Comparison of ENCODE assay signal across 1 cellular context in the genomic region with DNA sequence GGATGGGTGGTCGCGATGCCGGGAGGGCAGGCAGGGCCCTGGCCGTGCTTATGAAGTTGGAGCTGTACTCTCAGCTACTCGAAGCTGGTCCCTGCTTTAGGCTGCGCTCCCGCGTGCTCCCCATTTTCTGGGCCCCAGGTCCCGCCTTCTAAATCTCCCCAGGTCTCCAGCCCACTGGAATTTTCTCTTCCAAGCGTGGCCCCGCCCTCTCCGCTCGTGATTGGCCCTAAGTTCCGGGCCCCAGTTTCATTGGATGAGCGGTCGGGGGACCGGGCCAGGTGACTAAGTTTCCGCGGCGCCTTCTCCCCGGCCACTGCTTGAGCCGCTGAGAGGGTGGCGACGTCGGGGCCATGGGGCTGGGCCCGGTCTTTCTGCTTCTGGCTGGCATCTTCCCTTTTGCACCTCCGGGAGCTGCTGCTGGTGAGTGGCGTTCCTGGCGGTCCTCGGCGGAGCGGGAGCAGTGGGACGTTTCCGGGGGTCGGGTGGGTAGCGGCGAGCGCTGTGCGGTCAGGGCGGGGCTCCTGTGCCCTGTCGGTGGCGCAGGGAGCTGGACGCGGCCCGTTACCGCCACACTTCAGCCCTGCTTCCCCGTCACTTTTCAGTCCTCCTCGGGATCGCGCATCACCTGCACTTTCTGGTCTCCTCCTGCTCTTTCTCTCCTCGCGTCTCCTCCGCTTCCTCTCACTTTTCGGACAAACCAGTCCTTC.
TF ChIP-seq lines count a peak whose summit lies in the region.

A gene (plus strand): TSS at position 313 of the 707 bp plus-strand sequence. CDS start 38 bp downstream, at position 351.

TF ChIP-seq in K562, 482 proteins besides CTCF, POLR2A, EP300 and RAD21 (continued from another document and continues in another):
- TF ChIP-seq, protein P1, sequence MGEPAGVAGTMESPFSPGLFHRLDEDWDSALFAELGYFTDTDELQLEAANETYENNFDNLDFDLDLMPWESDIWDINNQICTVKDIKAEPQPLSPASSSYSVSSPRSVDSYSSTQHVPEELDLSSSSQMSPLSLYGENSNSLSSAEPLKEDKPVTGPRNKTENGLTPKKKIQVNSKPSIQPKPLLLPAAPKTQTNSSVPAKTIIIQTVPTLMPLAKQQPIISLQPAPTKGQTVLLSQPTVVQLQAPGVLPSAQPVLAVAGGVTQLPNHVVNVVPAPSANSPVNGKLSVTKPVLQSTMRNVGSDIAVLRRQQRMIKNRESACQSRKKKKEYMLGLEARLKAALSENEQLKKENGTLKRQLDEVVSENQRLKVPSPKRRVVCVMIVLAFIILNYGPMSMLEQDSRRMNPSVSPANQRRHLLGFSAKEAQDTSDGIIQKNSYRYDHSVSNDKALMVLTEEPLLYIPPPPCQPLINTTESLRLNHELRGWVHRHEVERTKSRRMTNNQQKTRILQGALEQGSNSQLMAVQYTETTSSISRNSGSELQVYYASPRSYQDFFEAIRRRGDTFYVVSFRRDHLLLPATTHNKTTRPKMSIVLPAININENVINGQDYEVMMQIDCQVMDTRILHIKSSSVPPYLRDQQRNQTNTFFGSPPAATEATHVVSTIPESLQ (CRISPR knock-in tag; IDR thresholded peaks at IDR 0.05) = peak; percentile 58; the same call in 1 of the 2 replicates
- TF ChIP-seq FOXP1 (CRISPR knock-in tag; IDR thresholded peaks at IDR 0.05) (no peak), POLR3G (IDR thresholded peaks at IDR 0.05; ENCODE audit: extremely low read depth, insufficient read length, insufficient replicate concordance) (no peak), HNRNPH1 (optimal IDR thresholded peaks at IDR 0.05; ENCODE audit: low read depth, low read length) (no peak), KAT2B (IDR thresholded peaks at IDR 0.05; ENCODE audit: low read depth, low read length) (no peak), ZNF232 (CRISPR knock-in tag; IDR thresholded peaks at IDR 0.05) (no peak), SMARCA4 (IDR thresholded peaks at IDR 0.05) (peak; percentile 53), ZBTB8A (IDR thresholded peaks at IDR 0.05; ENCODE audit: partially characterized antibody) (no peak), BACH1 (tag; IDR thresholded peaks at IDR 0.05) (no peak), NEUROD1 (IDR thresholded peaks at IDR 0.05; ENCODE audit: borderline replicate concordance, low read depth, low read length, partially characterized antibody) (peak; percentile 63), KLF6 (CRISPR knock-in tag; IDR thresholded peaks at IDR 0.05; ENCODE audit: borderline replicate concordance) (no peak), KDM2B (CRISPR knock-in tag; IDR thresholded peaks at IDR 0.05) (no peak), SMARCB1 (IDR thresholded peaks at IDR 0.05; ENCODE audit: insufficient read length, low read depth) (no peak), ZNF699 (CRISPR knock-in tag; IDR thresholded peaks at IDR 0.05; ENCODE audit: insufficient replicate concordance) (no peak), U2AF1 (optimal IDR thresholded peaks at IDR 0.05; ENCODE audit: low read depth, low read length) (no peak), PTTG1 (tag; IDR thresholded peaks at IDR 0.05; ENCODE audit: low read depth) (no peak), SIX5 (IDR thresholded peaks at IDR 0.05; ENCODE audit: borderline replicate concordance in 1 of 2, insufficient read depth in 1 of 2, low read depth in 1 of 2, low read length in 2 of 2) (no peak), PCBP1 (IDR thresholded peaks at IDR 0.05; ENCODE audit: low read depth, low read length, poor library complexity, severe bottlenecking) (peak; percentile 51), PHF21A (IDR thresholded peaks at IDR 0.05; ENCODE audit: borderline replicate concordance, low read depth) (no peak), SRF (CRISPR knock-in tag; IDR thresholded peaks at IDR 0.05) (no peak; a peak in 1 of 4 replicates), SIN3B (IDR thresholded peaks at IDR 0.05; ENCODE audit: low read depth) (no peak), IRF2 (CRISPR knock-in tag; IDR thresholded peaks at IDR 0.05) (no peak), RAD51 (IDR thresholded peaks at IDR 0.05; ENCODE audit: borderline replicate concordance, low read depth) (peak; percentile 84), NFATC3 (IDR thresholded peaks at IDR 0.05) (no peak), SREBF1 (IDR thresholded peaks at IDR 0.05; ENCODE audit: borderline replicate concordance, low read depth, low read length) (no peak), L3MBTL2 (IDR thresholded peaks at IDR 0.05) (peak; percentile 98), SNIP1 (IDR thresholded peaks at IDR 0.05; ENCODE audit: low read depth) (no peak)
- TF ChIP-seq, protein P2, sequence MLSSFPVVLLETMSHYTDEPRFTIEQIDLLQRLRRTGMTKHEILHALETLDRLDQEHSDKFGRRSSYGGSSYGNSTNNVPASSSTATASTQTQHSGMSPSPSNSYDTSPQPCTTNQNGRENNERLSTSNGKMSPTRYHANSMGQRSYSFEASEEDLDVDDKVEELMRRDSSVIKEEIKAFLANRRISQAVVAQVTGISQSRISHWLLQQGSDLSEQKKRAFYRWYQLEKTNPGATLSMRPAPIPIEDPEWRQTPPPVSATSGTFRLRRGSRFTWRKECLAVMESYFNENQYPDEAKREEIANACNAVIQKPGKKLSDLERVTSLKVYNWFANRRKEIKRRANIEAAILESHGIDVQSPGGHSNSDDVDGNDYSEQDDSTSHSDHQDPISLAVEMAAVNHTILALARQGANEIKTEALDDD (IDR thresholded peaks at IDR 0.05) = no peak
- TF ChIP-seq, protein P3, sequence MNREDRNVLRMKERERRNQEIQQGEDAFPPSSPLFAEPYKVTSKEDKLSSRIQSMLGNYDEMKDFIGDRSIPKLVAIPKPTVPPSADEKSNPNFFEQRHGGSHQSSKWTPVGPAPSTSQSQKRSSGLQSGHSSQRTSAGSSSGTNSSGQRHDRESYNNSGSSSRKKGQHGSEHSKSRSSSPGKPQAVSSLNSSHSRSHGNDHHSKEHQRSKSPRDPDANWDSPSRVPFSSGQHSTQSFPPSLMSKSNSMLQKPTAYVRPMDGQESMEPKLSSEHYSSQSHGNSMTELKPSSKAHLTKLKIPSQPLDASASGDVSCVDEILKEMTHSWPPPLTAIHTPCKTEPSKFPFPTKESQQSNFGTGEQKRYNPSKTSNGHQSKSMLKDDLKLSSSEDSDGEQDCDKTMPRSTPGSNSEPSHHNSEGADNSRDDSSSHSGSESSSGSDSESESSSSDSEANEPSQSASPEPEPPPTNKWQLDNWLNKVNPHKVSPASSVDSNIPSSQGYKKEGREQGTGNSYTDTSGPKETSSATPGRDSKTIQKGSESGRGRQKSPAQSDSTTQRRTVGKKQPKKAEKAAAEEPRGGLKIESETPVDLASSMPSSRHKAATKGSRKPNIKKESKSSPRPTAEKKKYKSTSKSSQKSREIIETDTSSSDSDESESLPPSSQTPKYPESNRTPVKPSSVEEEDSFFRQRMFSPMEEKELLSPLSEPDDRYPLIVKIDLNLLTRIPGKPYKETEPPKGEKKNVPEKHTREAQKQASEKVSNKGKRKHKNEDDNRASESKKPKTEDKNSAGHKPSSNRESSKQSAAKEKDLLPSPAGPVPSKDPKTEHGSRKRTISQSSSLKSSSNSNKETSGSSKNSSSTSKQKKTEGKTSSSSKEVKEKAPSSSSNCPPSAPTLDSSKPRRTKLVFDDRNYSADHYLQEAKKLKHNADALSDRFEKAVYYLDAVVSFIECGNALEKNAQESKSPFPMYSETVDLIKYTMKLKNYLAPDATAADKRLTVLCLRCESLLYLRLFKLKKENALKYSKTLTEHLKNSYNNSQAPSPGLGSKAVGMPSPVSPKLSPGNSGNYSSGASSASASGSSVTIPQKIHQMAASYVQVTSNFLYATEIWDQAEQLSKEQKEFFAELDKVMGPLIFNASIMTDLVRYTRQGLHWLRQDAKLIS (CRISPR knock-in tag; IDR thresholded peaks at IDR 0.05) = peak; percentile 83; the same call in 1 of the 2 replicates
- TF ChIP-seq, protein P4, sequence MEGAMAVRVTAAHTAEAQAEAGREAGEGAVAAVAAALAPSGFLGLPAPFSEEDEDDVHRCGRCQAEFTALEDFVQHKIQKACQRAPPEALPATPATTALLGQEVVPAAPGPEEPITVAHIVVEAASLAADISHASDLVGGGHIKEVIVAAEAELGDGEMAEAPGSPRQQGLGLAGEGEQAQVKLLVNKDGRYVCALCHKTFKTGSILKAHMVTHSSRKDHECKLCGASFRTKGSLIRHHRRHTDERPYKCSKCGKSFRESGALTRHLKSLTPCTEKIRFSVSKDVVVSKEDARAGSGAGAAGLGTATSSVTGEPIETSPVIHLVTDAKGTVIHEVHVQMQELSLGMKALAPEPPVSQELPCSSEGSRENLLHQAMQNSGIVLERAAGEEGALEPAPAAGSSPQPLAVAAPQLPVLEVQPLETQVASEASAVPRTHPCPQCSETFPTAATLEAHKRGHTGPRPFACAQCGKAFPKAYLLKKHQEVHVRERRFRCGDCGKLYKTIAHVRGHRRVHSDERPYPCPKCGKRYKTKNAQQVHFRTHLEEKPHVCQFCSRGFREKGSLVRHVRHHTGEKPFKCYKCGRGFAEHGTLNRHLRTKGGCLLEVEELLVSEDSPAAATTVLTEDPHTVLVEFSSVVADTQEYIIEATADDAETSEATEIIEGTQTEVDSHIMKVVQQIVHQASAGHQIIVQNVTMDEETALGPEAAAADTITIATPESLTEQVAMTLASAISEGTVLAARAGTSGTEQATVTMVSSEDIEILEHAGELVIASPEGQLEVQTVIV (CRISPR knock-in tag; IDR thresholded peaks at IDR 0.05; ENCODE audit: borderline replicate concordance) = no peak
- TF ChIP-seq, protein P5, sequence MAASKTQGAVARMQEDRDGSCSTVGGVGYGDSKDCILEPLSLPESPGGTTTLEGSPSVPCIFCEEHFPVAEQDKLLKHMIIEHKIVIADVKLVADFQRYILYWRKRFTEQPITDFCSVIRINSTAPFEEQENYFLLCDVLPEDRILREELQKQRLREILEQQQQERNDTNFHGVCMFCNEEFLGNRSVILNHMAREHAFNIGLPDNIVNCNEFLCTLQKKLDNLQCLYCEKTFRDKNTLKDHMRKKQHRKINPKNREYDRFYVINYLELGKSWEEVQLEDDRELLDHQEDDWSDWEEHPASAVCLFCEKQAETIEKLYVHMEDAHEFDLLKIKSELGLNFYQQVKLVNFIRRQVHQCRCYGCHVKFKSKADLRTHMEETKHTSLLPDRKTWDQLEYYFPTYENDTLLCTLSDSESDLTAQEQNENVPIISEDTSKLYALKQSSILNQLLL (CRISPR knock-in tag; IDR thresholded peaks at IDR 0.05; ENCODE audit: borderline replicate concordance) = no peak
- TF ChIP-seq, protein P6, sequence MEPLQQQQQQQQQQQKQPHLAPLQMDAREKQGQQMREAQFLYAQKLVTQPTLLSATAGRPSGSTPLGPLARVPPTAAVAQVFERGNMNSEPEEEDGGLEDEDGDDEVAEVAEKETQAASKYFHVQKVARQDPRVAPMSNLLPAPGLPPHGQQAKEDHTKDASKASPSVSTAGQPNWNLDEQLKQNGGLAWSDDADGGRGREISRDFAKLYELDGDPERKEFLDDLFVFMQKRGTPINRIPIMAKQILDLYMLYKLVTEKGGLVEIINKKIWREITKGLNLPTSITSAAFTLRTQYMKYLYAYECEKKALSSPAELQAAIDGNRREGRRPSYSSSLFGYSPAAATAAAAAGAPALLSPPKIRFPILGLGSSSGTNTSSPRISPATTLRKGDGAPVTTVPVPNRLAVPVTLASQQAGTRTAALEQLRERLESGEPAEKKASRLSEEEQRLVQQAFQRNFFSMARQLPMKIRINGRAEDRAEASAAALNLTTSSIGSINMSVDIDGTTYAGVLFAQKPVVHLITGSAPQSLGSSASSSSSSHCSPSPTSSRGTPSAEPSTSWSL (CRISPR knock-in tag; IDR thresholded peaks at IDR 0.05; ENCODE audit: borderline replicate concordance) = no peak
- TF ChIP-seq, protein P7, sequence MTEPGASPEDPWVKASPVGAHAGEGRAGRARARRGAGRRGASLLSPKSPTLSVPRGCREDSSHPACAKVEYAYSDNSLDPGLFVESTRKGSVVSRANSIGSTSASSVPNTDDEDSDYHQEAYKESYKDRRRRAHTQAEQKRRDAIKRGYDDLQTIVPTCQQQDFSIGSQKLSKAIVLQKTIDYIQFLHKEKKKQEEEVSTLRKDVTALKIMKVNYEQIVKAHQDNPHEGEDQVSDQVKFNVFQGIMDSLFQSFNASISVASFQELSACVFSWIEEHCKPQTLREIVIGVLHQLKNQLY (CRISPR knock-in tag; conservative IDR thresholded peaks at IDR 0.05) = no peak
- TF ChIP-seq, protein P8, sequence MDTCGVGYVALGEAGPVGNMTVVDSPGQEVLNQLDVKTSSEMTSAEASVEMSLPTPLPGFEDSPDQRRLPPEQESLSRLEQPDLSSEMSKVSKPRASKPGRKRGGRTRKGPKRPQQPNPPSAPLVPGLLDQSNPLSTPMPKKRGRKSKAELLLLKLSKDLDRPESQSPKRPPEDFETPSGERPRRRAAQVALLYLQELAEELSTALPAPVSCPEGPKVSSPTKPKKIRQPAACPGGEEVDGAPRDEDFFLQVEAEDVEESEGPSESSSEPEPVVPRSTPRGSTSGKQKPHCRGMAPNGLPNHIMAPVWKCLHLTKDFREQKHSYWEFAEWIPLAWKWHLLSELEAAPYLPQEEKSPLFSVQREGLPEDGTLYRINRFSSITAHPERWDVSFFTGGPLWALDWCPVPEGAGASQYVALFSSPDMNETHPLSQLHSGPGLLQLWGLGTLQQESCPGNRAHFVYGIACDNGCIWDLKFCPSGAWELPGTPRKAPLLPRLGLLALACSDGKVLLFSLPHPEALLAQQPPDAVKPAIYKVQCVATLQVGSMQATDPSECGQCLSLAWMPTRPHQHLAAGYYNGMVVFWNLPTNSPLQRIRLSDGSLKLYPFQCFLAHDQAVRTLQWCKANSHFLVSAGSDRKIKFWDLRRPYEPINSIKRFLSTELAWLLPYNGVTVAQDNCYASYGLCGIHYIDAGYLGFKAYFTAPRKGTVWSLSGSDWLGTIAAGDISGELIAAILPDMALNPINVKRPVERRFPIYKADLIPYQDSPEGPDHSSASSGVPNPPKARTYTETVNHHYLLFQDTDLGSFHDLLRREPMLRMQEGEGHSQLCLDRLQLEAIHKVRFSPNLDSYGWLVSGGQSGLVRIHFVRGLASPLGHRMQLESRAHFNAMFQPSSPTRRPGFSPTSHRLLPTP (IDR thresholded peaks at IDR 0.05; ENCODE audit: borderline replicate concordance, extremely low read depth, insufficient read length) = no peak
- TF ChIP-seq, protein P9, sequence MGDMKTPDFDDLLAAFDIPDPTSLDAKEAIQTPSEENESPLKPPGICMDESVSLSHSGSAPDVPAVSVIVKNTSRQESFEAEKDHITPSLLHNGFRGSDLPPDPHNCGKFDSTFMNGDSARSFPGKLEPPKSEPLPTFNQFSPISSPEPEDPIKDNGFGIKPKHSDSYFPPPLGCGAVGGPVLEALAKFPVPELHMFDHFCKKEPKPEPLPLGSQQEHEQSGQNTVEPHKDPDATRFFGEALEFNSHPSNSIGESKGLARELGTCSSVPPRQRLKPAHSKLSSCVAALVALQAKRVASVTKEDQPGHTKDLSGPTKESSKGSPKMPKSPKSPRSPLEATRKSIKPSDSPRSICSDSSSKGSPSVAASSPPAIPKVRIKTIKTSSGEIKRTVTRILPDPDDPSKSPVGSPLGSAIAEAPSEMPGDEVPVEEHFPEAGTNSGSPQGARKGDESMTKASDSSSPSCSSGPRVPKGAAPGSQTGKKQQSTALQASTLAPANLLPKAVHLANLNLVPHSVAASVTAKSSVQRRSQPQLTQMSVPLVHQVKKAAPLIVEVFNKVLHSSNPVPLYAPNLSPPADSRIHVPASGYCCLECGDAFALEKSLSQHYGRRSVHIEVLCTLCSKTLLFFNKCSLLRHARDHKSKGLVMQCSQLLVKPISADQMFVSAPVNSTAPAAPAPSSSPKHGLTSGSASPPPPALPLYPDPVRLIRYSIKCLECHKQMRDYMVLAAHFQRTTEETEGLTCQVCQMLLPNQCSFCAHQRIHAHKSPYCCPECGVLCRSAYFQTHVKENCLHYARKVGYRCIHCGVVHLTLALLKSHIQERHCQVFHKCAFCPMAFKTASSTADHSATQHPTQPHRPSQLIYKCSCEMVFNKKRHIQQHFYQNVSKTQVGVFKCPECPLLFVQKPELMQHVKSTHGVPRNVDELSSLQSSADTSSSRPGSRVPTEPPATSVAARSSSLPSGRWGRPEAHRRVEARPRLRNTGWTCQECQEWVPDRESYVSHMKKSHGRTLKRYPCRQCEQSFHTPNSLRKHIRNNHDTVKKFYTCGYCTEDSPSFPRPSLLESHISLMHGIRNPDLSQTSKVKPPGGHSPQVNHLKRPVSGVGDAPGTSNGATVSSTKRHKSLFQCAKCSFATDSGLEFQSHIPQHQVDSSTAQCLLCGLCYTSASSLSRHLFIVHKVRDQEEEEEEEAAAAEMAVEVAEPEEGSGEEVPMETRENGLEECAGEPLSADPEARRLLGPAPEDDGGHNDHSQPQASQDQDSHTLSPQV (IDR thresholded peaks at IDR 0.05) = peak; percentile 82
